7 cellular contexts compared by ENCODE assay signal in the genomic region with DNA sequence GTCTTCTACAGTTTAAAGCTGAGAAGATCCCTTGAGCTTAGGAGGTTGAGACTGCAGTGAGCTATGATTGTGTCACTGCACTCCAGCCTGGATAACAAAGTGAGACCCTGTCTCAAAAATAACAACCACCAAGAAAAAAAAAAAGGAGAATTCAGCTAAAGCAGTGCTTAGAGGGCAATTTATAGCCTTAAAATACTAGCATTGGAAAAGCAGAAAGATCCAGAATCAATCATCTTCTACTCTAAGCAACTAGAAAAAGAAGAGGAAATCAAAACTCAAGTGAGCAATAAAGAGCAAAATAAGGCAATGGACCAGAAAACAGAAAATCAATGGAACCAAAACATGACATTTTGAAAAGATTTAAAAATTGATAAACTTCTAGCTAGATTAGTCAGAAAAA. TPM values are rescaled to one million over a fixed set of nuclear protein-coding genes. Genes with fewer than 3 reads are reported as not detected.
A peak's percentile ranks its signal among the peaks of the same experiment; 100 is the strongest.
DNase-seq lines count a peak whose midpoint lies in the region; ATAC-seq and TF ChIP-seq lines count a peak whose summit lies in the region.

No MANE protein-coding gene starts in this region.

- H3K9me2 ChIP-seq in hepatocyte (replicated peaks; ENCODE audit: insufficient read depth), result no peaks in the 10 kb centered on the region

- H3K27me3 ChIP-seq in WERI-Rb-1 (ENCODE audit: insufficient read depth, low read depth, severe bottlenecking) (no peaks in the 10 kb centered on the region), hepatocyte (no peaks in the 10 kb centered on the region), spleen (replicated peaks in 1 of 7) (no peaks in the 10 kb centered on the region)

- peak overlapping the region; percentile 78 for H3K4me2 ChIP-seq in hepatocyte

- DNase-seq in HFFc6 (no peak), WERI-Rb-1 (no peak), hepatocyte (ENCODE audit: low spot score) (no peak), spleen (no peak), NCI-H2029 treated with DMSO at 0.1 percent for 48 hours (lab: John Stamatoyannopoulos, UW) (no peak), NCI-H774 (lab: John Stamatoyannopoulos, UW) (no peak)

- peak overlapping the region; percentile 83 for H3K4me3 Mint-ChIP-seq in HFFc6

- H3K27ac ChIP-seq in WERI-Rb-1 (peak overlapping the region; percentile 71), hepatocyte (peak overlapping the region; percentile 36), spleen (peak overlapping the region; percentile 92 to 98 (median 97))

- peak overlapping the region; percentile 49 for H3K4me3 ChIP-seq in WERI-Rb-1 (ENCODE audit: low read depth, low read length)
- peak overlapping the region; percentile 16 for H3K4me3 ChIP-seq in hepatocyte
- H3K4me3 ChIP-seq in spleen, result peak overlapping the region; percentile 10 to 98 (median 88)

- H4K20me1 ChIP-seq in hepatocyte (ENCODE audit: insufficient read depth, poor library complexity, severe bottlenecking), result no peaks in the 10 kb centered on the region

- TF ChIP-seq POLR2A in spleen (IDR thresholded peaks at IDR 0.05), result no peak

- 0 out of 2 replicates have a peak overlapping the region, but pooled peaks have one; percentile 40 for H3K27ac Mint-ChIP-seq in HFFc6

- TF ChIP-seq CTCF in HFFc6 (IDR thresholded peaks at IDR 0.05) (no peak), WERI-Rb-1 (IDR thresholded peaks at IDR 0.05; ENCODE audit: low read depth, low read length) (no peak), hepatocyte (IDR thresholded peaks at IDR 0.05; ENCODE audit: poor library complexity) (no peak), spleen (IDR thresholded peaks at IDR 0.05 in 8 of 11, conservative IDR thresholded peaks at IDR 0.05 in 3 of 11) (no peak)

- peaks cover 28% of the 10 kb centered on the region for H3K9me3 Mint-ChIP-seq in HFFc6

- H3K36me3 Mint-ChIP-seq in HFFc6 (ENCODE audit: low read depth), result peaks cover 36% of the 10 kb centered on the region

- H3K36me3 ChIP-seq in WERI-Rb-1 (peaks cover 9% of the 10 kb centered on the region), hepatocyte (replicated peaks; ENCODE audit: insufficient read depth, low read depth) (no peaks in the 10 kb centered on the region), spleen (peaks cover 0 to 3% (median 0%) of the 10 kb centered on the region in 6 donors)

- H2AFZ ChIP-seq in hepatocyte, result peak overlapping the region; percentile 55

- peaks cover 23% of the 10 kb centered on the region for H3K4me1 Mint-ChIP-seq in HFFc6 (ENCODE audit: low read depth)

- H3K4me1 ChIP-seq in hepatocyte (ENCODE audit: insufficient read depth) (peaks cover 14% of the 10 kb centered on the region), spleen (peaks cover 4 to 46% (median 27%) of the 10 kb centered on the region in 6 donors)

- intact Hi-C loops in spleen (cut with DNase I; ENCODE audit: low total_unique reads), result loop anchor here (5.0 to 10.0 kb wide), 2 partner anchors 71 to 82 kb away; partner anchors contain the start of genes SEPSECS and ZCCHC4

- peaks cover 31% of the 10 kb centered on the region for H3K79me2 ChIP-seq in hepatocyte

- peaks cover 4% of the 10 kb centered on the region for H3K9me3 ChIP-seq in WERI-Rb-1 (ENCODE audit: severe bottlenecking)
- no peaks in the 10 kb centered on the region for H3K9me3 ChIP-seq in hepatocyte (ENCODE audit: low read depth)
- H3K9me3 ChIP-seq in spleen, result peaks cover 0 to 51% (median 34%) of the 10 kb centered on the region in 8 donors

- ATAC-seq in GM21423 (IDR thresholded peaks at IDR 0.05; ENCODE audit: unreplicated experiment), result no peak

- H3K27me3 Mint-ChIP-seq in HFFc6 (ENCODE audit: insufficient read depth), result no peaks in the 10 kb centered on the region; the same call in 1 of the 2 replicates

RNA-seq across cellular contexts. Expression of gene PI4K2B, which starts 0.6 kb away (rescaled TPM):
- total RNA-seq in HFFc6 (2021; fragmentation: NEBNext Ultra II Directional; extraction: Animal tissue kit (Norgen Biotek cat#: 25700)), result 10 to 100 TPM; 28.3 to 33.8 (median 30.5) TPM
- total RNA-seq in hepatocyte (41.4 and 44.1 TPM in 2 replicates), spleen (10 to 100 TPM; 12.8 to 19.6 (median 17.4) TPM)
- polyA plus RNA-seq in hepatocyte (11.8 and 12.6 TPM in 2 replicates), spleen (10 to 100 TPM in 1 of 3 donors, 1 to 10 TPM in 2; 6.1 to 13.3 (median 10.0) TPM)

Comparison
In these comparisons a context has a peak if more than half of its experiments do, and no peak if none do; other contexts are left out.
1. H3K27ac ChIP-seq: peak in every context shown above with its lines; median percentile 97 in spleen; 71 in WERI-Rb-1; 36 in hepatocyte.
2. H3K4me3 ChIP-seq: peak in every context shown above with its lines; median percentile 88 in spleen; 49 in WERI-Rb-1; 16 in hepatocyte.